Comparison of ENCODE assay signal across 10 cellular contexts in genomic region chr17:74768069-74768762, GRCh38. TPM values are rescaled to one million over a fixed set of nuclear protein-coding genes. Genes with fewer than 3 reads are reported as not detected.
DNase-seq lines count a peak whose midpoint lies in the region; ATAC-seq and TF ChIP-seq lines count a peak whose summit lies in the region.
"Had no signal": no experiment of that assay in that cellular context is flagged by ENCODE, and none has a peak within 500 bp of the region (broad histone marks: within the 10 kb centered on the region; RNA-seq: fewer than 3 reads in every experiment).

No MANE protein-coding gene starts in this region.

- peaks cover 23% of the 10 kb centered on the region for H3K4me1 ChIP-seq in CD4-positive, alpha-beta memory T cell (ENCODE audit: insufficient read depth, low read length)
- no peaks in the 10 kb centered on the region for H3K4me1 ChIP-seq in RWPE2 (ENCODE audit: insufficient read depth, poor library complexity, severe bottlenecking)
- peaks cover 17 to 23% of the 10 kb centered on the region in 2 donors for H3K4me1 ChIP-seq in esophagus (ENCODE audit: control insufficient read depth in 2 of 2, insufficient read depth in 2 of 2, low read length in 1 of 2)

- intact Hi-C loops in CD4-positive, alpha-beta memory T cell (cut with micrococcal nuclease) = no loop called here

- H3K9me3 ChIP-seq in CD4-positive, alpha-beta memory T cell (ENCODE audit: control insufficient read depth in 1 of 2, low read length in 2 of 2) = no peaks in the 10 kb centered on the region
- H3K9me3 ChIP-seq in RWPE2 (ENCODE audit: severe bottlenecking) (no peaks in the 10 kb centered on the region), esophagus (ENCODE audit: control insufficient read depth in 2 of 2, insufficient read depth in 1 of 2, low read depth in 1 of 2, low read length in 1 of 2) (no peaks in the 10 kb centered on the region)

- ATAC-seq in RWPE2 (ENCODE audit: low read depth) (no peak), HG03139 (IDR thresholded peaks at IDR 0.05; ENCODE audit: unreplicated experiment) (no peak)
- ATAC-seq in activated CD4-positive, CD25-positive, alpha-beta regulatory T cell treated with anti-CD3 and anti-CD28 coated beads, Interleukin-2, amount 50 U/mL, for 24 hours = no peak

- H3K27ac Mint-ChIP-seq in CD4-positive, alpha-beta memory T cell = peak overlapping the region; percentile 48 to 86 (median 77)
- no peak overlapping the region for H3K27ac Mint-ChIP-seq in glutamatergic neuron (ENCODE audit: unreplicated experiment)

- WGBS in esophagus, 2 donors = 53 to 62% methylated on average over 17 of the region's 17 CpGs

- CTCF ChIA-PET in CD4-positive, alpha-beta memory T cell (lab: Charles Lee; ENCODE audit: partially characterized antibody) = interaction anchor here (0.8 to 2.8 kb wide), 6 partner anchors 9 to 111 kb away, joined by 3 to 19 read pairs (median 4); no protein-coding TSS in a partner anchor

- H3K27ac ChIP-seq in CD4-positive, alpha-beta memory T cell (ENCODE audit: low read depth, low read length) = no peak overlapping the region
- no peak overlapping the region for H3K27ac ChIP-seq in RWPE2 (ENCODE audit: poor library complexity, severe bottlenecking)
- peak overlapping the region; percentile 58 to 89 for H3K27ac ChIP-seq in esophagus (ENCODE audit: low read depth in 2 of 2, low read length in 1 of 2)

- POLR2A ChIA-PET in CD4-positive, alpha-beta memory T cell (lab: Charles Lee; ENCODE audit: partially characterized antibody) = interaction anchor here (13.7 to 17.0 kb wide), 2 partner anchors 14 to 30 kb away, joined by 195 to 489 read pairs; partner anchors contain the start of genes NHERF1 and RAB37

- no peak overlapping the region for H3K4me3 ChIP-seq in CD4-positive, alpha-beta memory T cell (ENCODE audit: low read length in 2 of 2)
- H3K4me3 ChIP-seq in RWPE2 (ENCODE audit: severe bottlenecking) (no peak overlapping the region), esophagus (ENCODE audit: low read depth in 1 of 2, low read length in 2 of 2) (no peak overlapping the region)

- H3K27me3 Mint-ChIP-seq in CD4-positive, alpha-beta memory T cell = no peaks in the 10 kb centered on the region
- peaks cover 5% of the 10 kb centered on the region for H3K27me3 Mint-ChIP-seq in glutamatergic neuron (ENCODE audit: unreplicated experiment)
- H3K27me3 Mint-ChIP-seq: IgD-negative memory B cell had no signal

- H3K9me3 Mint-ChIP-seq in CD4-positive, alpha-beta memory T cell = peaks cover 0 to 2% (median 0%) of the 10 kb centered on the region in 8 donors
- peaks cover 2% of the 10 kb centered on the region for H3K9me3 Mint-ChIP-seq in glutamatergic neuron (ENCODE audit: unreplicated experiment)
- H3K9me3 Mint-ChIP-seq: IgD-negative memory B cell had no signal

- TF ChIP-seq CTCF in RWPE2 (IDR thresholded peaks at IDR 0.05; ENCODE audit: poor library complexity, severe bottlenecking) = peak; percentile 7
- no peak for TF ChIP-seq CTCF in glutamatergic neuron (IDR thresholded peaks at IDR 0.05; ENCODE audit: partially characterized antibody, unreplicated experiment)

- H3K4me1 Mint-ChIP-seq in CD4-positive, alpha-beta memory T cell = peaks cover 16 to 54% (median 29%) of the 10 kb centered on the region in 4 donors
- H3K4me1 Mint-ChIP-seq in glutamatergic neuron (ENCODE audit: low read depth, unreplicated experiment) = no peaks in the 10 kb centered on the region

- H3K36me3 ChIP-seq in CD4-positive, alpha-beta memory T cell (ENCODE audit: insufficient read depth, low read length) = peaks cover 87% of the 10 kb centered on the region
- peaks cover 65% of the 10 kb centered on the region for H3K36me3 ChIP-seq in RWPE2 (ENCODE audit: low read depth)
- H3K36me3 ChIP-seq in esophagus (ENCODE audit: control insufficient read depth in 2 of 2, insufficient read depth in 2 of 2, low read length in 1 of 2) = peaks cover 20 to 69% of the 10 kb centered on the region in 2 donors

- peak in 1 of 5 donors; percentile 9 for DNase-seq in CD4-positive, alpha-beta memory T cell
- DNase-seq in RWPE2 (ENCODE audit: low spot score) (no peak), nucleus accumbens (lab: John Stamatoyannopoulos, UW) (peak in 42 of 56 donors; percentile 20 to 76 (median 52)), glutamatergic neuron (no peak), NCI-H2107 treated with DMSO at 0.1 percent for 48 hours (lab: John Stamatoyannopoulos, UW; ENCODE audit: unreplicated experiment) (no peak)
- DNase-seq: activated T-cell treated with anti-CD3 and anti-CD28 coated beads, Interleukin-2, amount 50 U/mL, for 1 hour had no signal

- no peaks in the 10 kb centered on the region for H3K27me3 ChIP-seq in CD4-positive, alpha-beta memory T cell (ENCODE audit: insufficient read depth, low read length)
- H3K27me3 ChIP-seq in RWPE2 (ENCODE audit: insufficient read depth, poor library complexity, severe bottlenecking) (no peaks in the 10 kb centered on the region), esophagus (ENCODE audit: control insufficient read depth in 1 of 2, insufficient read depth in 2 of 2, low read length in 2 of 2) (no peaks in the 10 kb centered on the region)

- H3K4me3 Mint-ChIP-seq in CD4-positive, alpha-beta memory T cell = no peak overlapping the region
- no peak overlapping the region for H3K4me3 Mint-ChIP-seq in glutamatergic neuron (ENCODE audit: unreplicated experiment)
- H3K4me3 Mint-ChIP-seq: IgD-negative memory B cell had no signal

- H3K36me3 Mint-ChIP-seq in CD4-positive, alpha-beta memory T cell = peaks cover 31 to 67% of the 10 kb centered on the region in 2 donors
- no peaks in the 10 kb centered on the region for H3K36me3 Mint-ChIP-seq in glutamatergic neuron (ENCODE audit: unreplicated experiment)

RNA-seq across cellular contexts. Expression of gene NAT9, which starts 7.9 kb away (rescaled TPM):
- 10 to 100 TPM; 60.0 to 70.3 TPM for total RNA-seq in CD4-positive, alpha-beta memory T cell
- 10 to 100 TPM; 11.9 to 19.1 TPM for polyA plus RNA-seq in CD4-positive, alpha-beta memory T cell
- 10 to 100 TPM; 19.7 to 25.6 TPM for polyA plus RNA-seq in esophagus
- total RNA-seq in glutamatergic neuron (ENCODE audit: unreplicated experiment) = 67.8 TPM

RNA-seq across cellular contexts. Expression of gene NHERF1, which starts 19.8 kb away (rescaled TPM):
- total RNA-seq in CD4-positive, alpha-beta memory T cell = 100 to 1,000 TPM; 202 to 209 TPM
- 100 to 1,000 TPM; 324 to 448 TPM for polyA plus RNA-seq in CD4-positive, alpha-beta memory T cell
- polyA plus RNA-seq in esophagus = 100 to 1,000 TPM; 108 to 224 TPM
- 26.9 TPM for total RNA-seq in glutamatergic neuron (ENCODE audit: unreplicated experiment)

RNA-seq across cellular contexts. Expression of gene RAB37, which starts 31.2 kb away (rescaled TPM):
- 10 to 100 TPM; 23.2 to 25.9 TPM for total RNA-seq in CD4-positive, alpha-beta memory T cell
- 10 to 100 TPM; 47.8 to 52.3 TPM for polyA plus RNA-seq in CD4-positive, alpha-beta memory T cell
- under 1 TPM; 0.66 to 0.86 TPM for polyA plus RNA-seq in esophagus
- total RNA-seq in glutamatergic neuron (ENCODE audit: unreplicated experiment) = 2.1 TPM

RNA-seq across cellular contexts. Expression of gene CD300LF, which starts 55.5 kb away (rescaled TPM):
- total RNA-seq in CD4-positive, alpha-beta memory T cell = under 1 TPM in 1 of 2 experiments, not detected in 1; 0.23 TPM
- polyA plus RNA-seq in CD4-positive, alpha-beta memory T cell = not detected
- under 1 TPM; 0.04 to 0.14 TPM for polyA plus RNA-seq in esophagus
- not detected for total RNA-seq in glutamatergic neuron (ENCODE audit: unreplicated experiment)
- polyA plus RNA-seq: IgD-negative memory B cell had no signal

Comparison
In these comparisons a context has a peak if more than half of its experiments do, and no peak if none do; other contexts are left out.
1. DNase-seq: peak in nucleus accumbens (42 of 56); none in RWPE2 (single experiment), glutamatergic neuron (single experiment) and NCI-H2107 treated with DMSO at 0.1 percent for 48 hours (single experiment).
2. H3K27ac ChIP-seq: peak in esophagus (2 of 2); none in CD4-positive, alpha-beta memory T cell (single experiment) and RWPE2 (single experiment).